Comparison of ENCODE assay signal across 8 cellular contexts in the genomic region with DNA sequence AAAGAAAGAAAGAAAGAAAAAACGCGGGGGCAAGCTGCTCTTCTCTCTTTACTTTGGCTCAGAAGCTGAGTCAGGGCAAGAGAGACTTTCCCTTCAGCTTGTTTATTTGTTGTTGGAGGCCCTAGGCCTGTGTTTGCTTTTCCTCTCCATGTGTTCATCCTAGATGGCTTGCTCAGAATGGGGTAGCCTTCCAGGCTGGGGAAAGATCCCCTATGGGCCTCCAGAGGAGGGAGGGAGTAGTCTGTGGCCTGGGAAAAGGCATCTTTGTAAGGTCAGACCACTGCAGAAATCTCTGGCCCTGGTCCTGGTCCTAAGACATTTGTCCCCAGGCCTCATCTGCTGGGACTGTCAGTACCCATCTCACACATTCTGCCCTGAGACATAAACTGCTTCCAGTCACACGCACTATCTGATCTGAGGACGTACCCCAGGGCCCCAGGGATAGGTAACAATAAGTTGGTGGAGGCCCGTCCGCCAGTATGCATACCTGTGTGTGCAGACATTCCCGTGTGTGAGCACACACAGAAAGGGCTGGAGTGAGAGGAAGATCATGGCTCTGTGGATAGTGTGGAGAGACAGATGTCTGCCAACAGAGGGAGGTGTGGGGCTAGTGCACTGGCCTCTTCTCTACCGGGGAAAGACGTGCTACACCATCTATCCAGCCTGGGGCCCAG. TPM values are rescaled to one million over a fixed set of nuclear protein-coding genes. Genes with fewer than 3 reads are reported as not detected.
DNase-seq lines count a peak whose midpoint lies in the region; ATAC-seq and TF ChIP-seq lines count a peak whose summit lies in the region.

No MANE protein-coding gene starts in this region.

- ATAC-seq in GM18520 (IDR thresholded peaks at IDR 0.05; ENCODE audit: unreplicated experiment) (no peak), HG03378 (IDR thresholded peaks at IDR 0.05; ENCODE audit: unreplicated experiment) (no peak)

- H3K9me3 ChIP-seq in HAP-1 (no peaks in the 10 kb centered on the region), Peyer's patch (no peaks in the 10 kb centered on the region), sigmoid colon (no peaks in the 10 kb centered on the region)

- H3K36me3 Mint-ChIP-seq in activated naive CD4-positive, alpha-beta T cell treated with anti-CD3 and anti-CD28 coated beads, Interleukin-2, amount 10 ng/mL, durations not matched to agents 7 days and 5 days, result no peaks in the 10 kb centered on the region

- H3K9me3 Mint-ChIP-seq in activated naive CD4-positive, alpha-beta T cell treated with anti-CD3 and anti-CD28 coated beads, Interleukin-2, amount 10 ng/mL, durations not matched to agents 7 days and 5 days, result no peaks in the 10 kb centered on the region

- no peak overlapping the region for H3K27ac Mint-ChIP-seq in activated naive CD4-positive, alpha-beta T cell treated with anti-CD3 and anti-CD28 coated beads, Interleukin-2, amount 10 ng/mL, durations not matched to agents 7 days and 5 days

- no peak overlapping the region for H3K27ac ChIP-seq in Peyer's patch
- no peak overlapping the region for H3K27ac ChIP-seq in sigmoid colon

- H3K4me3 ChIP-seq in HAP-1, result no peak overlapping the region
- no peak overlapping the region for H3K4me3 ChIP-seq in Peyer's patch
- H3K4me3 ChIP-seq in sigmoid colon, result no peak overlapping the region

- no peaks in the 10 kb centered on the region for H3K27me3 ChIP-seq in HAP-1 (ENCODE audit: low read depth)
- no peaks in the 10 kb centered on the region for H3K27me3 ChIP-seq in Peyer's patch
- H3K27me3 ChIP-seq in sigmoid colon, result peaks cover 0 to 10% (median 0%) of the 10 kb centered on the region in 3 donors

- peaks cover 42% of the 10 kb centered on the region for H3K4me1 Mint-ChIP-seq in activated naive CD4-positive, alpha-beta T cell treated with anti-CD3 and anti-CD28 coated beads, Interleukin-2, amount 10 ng/mL, durations not matched to agents 7 days and 5 days

- TF ChIP-seq POLR2A in Peyer's patch (IDR thresholded peaks at IDR 0.05) (no peak), sigmoid colon (IDR thresholded peaks at IDR 0.05) (no peak)

- H3K36me3 ChIP-seq in HAP-1 (replicated peaks) (no peaks in the 10 kb centered on the region), Peyer's patch (no peaks in the 10 kb centered on the region), sigmoid colon (no peaks in the 10 kb centered on the region)

- H3K4me1 ChIP-seq in HAP-1 (peaks cover 6% of the 10 kb centered on the region; the same call in 1 of the 2 replicates), Peyer's patch (peaks cover 0 to 20% (median 2%) of the 10 kb centered on the region in 4 donors), sigmoid colon (peaks cover 0 to 10% (median 4%) of the 10 kb centered on the region in 4 donors)

- TF ChIP-seq EP300 in sigmoid colon (IDR thresholded peaks at IDR 0.05), result no peak

- TF ChIP-seq CTCF in Peyer's patch (IDR thresholded peaks at IDR 0.05) (peak in 5 of 6 experiments; percentile 16 to 83 (median 80)), sigmoid colon (IDR thresholded peaks at IDR 0.05) (peak; percentile 41 to 61 (median 60))

- no peak overlapping the region for H3K4me3 Mint-ChIP-seq in activated naive CD4-positive, alpha-beta T cell treated with anti-CD3 and anti-CD28 coated beads, Interleukin-2, amount 10 ng/mL, durations not matched to agents 7 days and 5 days

- DNase-seq in Caki2 (ENCODE audit: low read depth) (peak; percentile 55), HAP-1 (ENCODE audit: low spot score in 2 of 2) (peak; percentile 64 to 75), Peyer's patch (peak; percentile 31 to 73 (median 61)), cardiac septum (ENCODE audit: low spot score) (peak; percentile 75), sigmoid colon (no peak)
- DNase-seq in activated naive CD4-positive, alpha-beta T cell treated with anti-CD3 and anti-CD28 coated beads, Interleukin-2, amount 10 ng/mL, durations not matched to agents 7 days and 5 days, result peak; percentile 71

- CTCF ChIA-PET in activated naive CD4-positive, alpha-beta T cell treated with anti-CD3 and anti-CD28 coated beads, Interleukin-2, amount 10 ng/mL, durations not matched to agents 7 days and 5 days (lab: Charles Lee), result interaction anchor here (0.7 to 16.8 kb wide), 15 partner anchors 8 to 536 kb away, joined by 3 to 218 read pairs (median 4); a partner anchor contains a TSS

- 27 to 53% methylated on average over 9 of the region's 9 CpGs for WGBS in sigmoid colon, 2 donors

- in situ Hi-C loops in Caki2 (cut with HindIII; ENCODE audit: low pct_unique_long_range_greater_than_20kb, low sequenced_read_pairs), result loop anchor here (25.0 kb wide), 1 partner anchor 95 kb away; no protein-coding TSS in a partner anchor
- in situ Hi-C loops in HAP-1 (cut with MboI; ENCODE audit: low sequenced_read_pairs), result loop anchor here (5.0 to 10.0 kb wide), 2 partner anchors 90 to 163 kb away; no protein-coding TSS in a partner anchor

- intact Hi-C loops in cardiac septum (cut with DNase I) (loop anchor here (1.0 to 10.0 kb wide), 2 partner anchors 90 to 173 kb away; a partner anchor contains a TSS), sigmoid colon (cut with DNase I) (loop anchor here (1.0 kb wide), 1 partner anchor 91 kb away; no protein-coding TSS in a partner anchor)

- peaks cover 13% of the 10 kb centered on the region for H3K27me3 Mint-ChIP-seq in activated naive CD4-positive, alpha-beta T cell treated with anti-CD3 and anti-CD28 coated beads, Interleukin-2, amount 10 ng/mL, durations not matched to agents 7 days and 5 days

RNA-seq across cellular contexts. Expression of a gene that starts 4.9 kb away (rescaled TPM):
- total RNA-seq in Caki2 (2014; rRNA removed; shearing (Covaris generic); ENCODE audit: low replicate concordance), result 97.2 and 98.9 TPM in 2 replicates
- total RNA-seq in Peyer's patch, result 10 to 100 TPM in 3 of 4 donors, 1 to 10 TPM in 1; 7.8 to 69.9 (median 34.2) TPM
- total RNA-seq in cardiac septum, result 16.8 TPM
- total RNA-seq in sigmoid colon, result 10 to 100 TPM in 3 of 4 donors, 1 to 10 TPM in 1; 4.8 to 28.5 (median 12.5) TPM
- 100 to 1,000 TPM in 1 of 3 donors, 10 to 100 TPM in 1, 1 to 10 TPM in 1; 4.2 to 199 (median 15.7) TPM for polyA plus RNA-seq in sigmoid colon

RNA-seq across cellular contexts. Expression of a gene that starts 12.1 kb away (rescaled TPM):
- total RNA-seq in Caki2 (2014; rRNA removed; shearing (Covaris generic); ENCODE audit: low replicate concordance), result not detected in 2 replicates
- total RNA-seq in Peyer's patch, result not detected
- not detected for total RNA-seq in cardiac septum
- total RNA-seq in sigmoid colon, result not detected
- 1 to 10 TPM in 1 of 3 donors, under 1 TPM in 2; 0.31 to 4.2 (median 0.60) TPM for polyA plus RNA-seq in sigmoid colon

RNA-seq across cellular contexts. Expression of a gene that starts 55.6 kb away (rescaled TPM):
- 54.4 and 55.8 TPM in 2 replicates for total RNA-seq in Caki2 (2014; rRNA removed; shearing (Covaris generic); ENCODE audit: low replicate concordance)
- total RNA-seq in Peyer's patch, result 10 to 100 TPM in 3 of 4 donors, 1 to 10 TPM in 1; 7.5 to 17.9 (median 14.9) TPM
- 27.8 TPM for total RNA-seq in cardiac septum
- total RNA-seq in sigmoid colon, result 10 to 100 TPM; 12.1 to 23.9 (median 18.3) TPM
- 10 to 100 TPM; 36.6 to 55.0 (median 51.1) TPM for polyA plus RNA-seq in sigmoid colon
